Comparison of ENCODE assay signal across 11 cellular contexts in genomic region chr1:201491896-201492511, GRCh38. TPM values are rescaled to one million over a fixed set of nuclear protein-coding genes. Genes with fewer than 3 reads are reported as not detected.
DNase-seq lines count a peak whose midpoint lies in the region; ATAC-seq and TF ChIP-seq lines count a peak whose summit lies in the region.
"Had no signal": no experiment of that assay in that cellular context is flagged by ENCODE, and none has a peak within 500 bp of the region (broad histone marks: within the 10 kb centered on the region; RNA-seq: fewer than 3 reads in every experiment).

No MANE protein-coding gene starts in this region.

- no peaks in the 10 kb centered on the region for H3K9me3 ChIP-seq in muscle layer of duodenum (ENCODE audit: control insufficient read depth in 1 of 2, low read length in 2 of 2)
- H3K9me3 ChIP-seq in thyroid gland = no peaks in the 10 kb centered on the region

- H3K4me1 ChIP-seq in muscle layer of duodenum (ENCODE audit: control insufficient read depth in 1 of 2, insufficient read depth in 2 of 2, low read length in 2 of 2) (peaks cover 50 to 99% of the 10 kb centered on the region in 2 donors), thyroid gland (peaks cover 45 to 88% of the 10 kb centered on the region in 2 donors)

- peak overlapping the region; percentile 95 for H3K27ac Mint-ChIP-seq in HFFc6
- no peak overlapping the region for H3K27ac Mint-ChIP-seq in activated T-cell treated with anti-CD3 and anti-CD28 coated beads, Interleukin-2, amount 50 U/mL, for 72 hours
- H3K27ac Mint-ChIP-seq: CD4-positive, alpha-beta T cell had no signal

- H3K27ac ChIP-seq in cingulate gyrus (ENCODE audit: low read depth, low read length) (peak overlapping the region; percentile 73), muscle layer of duodenum (ENCODE audit: low read length) (peak overlapping the region; percentile 65), thyroid gland (peak overlapping the region in 2 of 3 donors; percentile 37 to 66)
- H3K27ac ChIP-seq: parathyroid adenoma had no signal

- intact Hi-C loops in thyroid gland (cut with DNase I) = no loop called here

- WGBS in thyroid gland, 2 donors = 55 to 91% methylated on average over 3 of the region's 3 CpGs

- no peak overlapping the region for H3K4me3 ChIP-seq in muscle layer of duodenum (ENCODE audit: low read depth in 1 of 2, low read length in 2 of 2)
- no peak overlapping the region for H3K4me3 ChIP-seq in thyroid gland (replicated peaks in 1 of 3)

- no peak for TF ChIP-seq POLR2A in thyroid gland (IDR thresholded peaks at IDR 0.05)

- H3K27me3 Mint-ChIP-seq in HFFc6 (ENCODE audit: insufficient read depth) = peaks cover 27% of the 10 kb centered on the region
- H3K27me3 Mint-ChIP-seq in activated T-cell treated with anti-CD3 and anti-CD28 coated beads, Interleukin-2, amount 50 U/mL, for 72 hours (ENCODE audit: low read depth) = no peaks in the 10 kb centered on the region
- H3K27me3 Mint-ChIP-seq: CD4-positive, alpha-beta T cell had no signal

- TF ChIP-seq CTCF in HFFc6 (IDR thresholded peaks at IDR 0.05) = no peak
- TF ChIP-seq CTCF in thyroid gland (IDR thresholded peaks at IDR 0.05) = no peak
- TF ChIP-seq CTCF in omental fat pad (IDR thresholded peaks at IDR 0.05) = no peak

- peaks cover 93% of the 10 kb centered on the region for H3K4me1 Mint-ChIP-seq in HFFc6 (ENCODE audit: low read depth)
- no peaks in the 10 kb centered on the region for H3K4me1 Mint-ChIP-seq in activated T-cell treated with anti-CD3 and anti-CD28 coated beads, Interleukin-2, amount 50 U/mL, for 72 hours (ENCODE audit: low read depth)

- DNase-seq in HFFc6 (no peak), thyroid gland (no peak), omental fat pad (ENCODE audit: low spot score) (no peak)
- DNase-seq in activated CD4-positive, alpha-beta T cell treated with anti-CD3 and anti-CD28 coated beads for 48 hours = no peak
- DNase-seq in activated T-cell treated with anti-CD3 and anti-CD28 coated beads, Interleukin-2, amount 50 U/mL, for 72 hours = no peak
- DNase-seq: CD4-positive, alpha-beta T cell; GF-D8; stimulated activated CD4-positive, alpha-beta T cell treated with anti-CD3 and anti-CD28 coated beads, Interleukin-1b, Interleukin-23, amount 100 ng/mL, for 48 hours had no signal

- peak overlapping the region; percentile 59 for H3K4me3 Mint-ChIP-seq in HFFc6
- no peak overlapping the region for H3K4me3 Mint-ChIP-seq in activated T-cell treated with anti-CD3 and anti-CD28 coated beads, Interleukin-2, amount 50 U/mL, for 72 hours
- H3K4me3 Mint-ChIP-seq: CD4-positive, alpha-beta T cell had no signal

- H3K27me3 ChIP-seq in muscle layer of duodenum (ENCODE audit: low read depth, low read length) (no peaks in the 10 kb centered on the region), thyroid gland (no peaks in the 10 kb centered on the region)

- peaks cover 45 to 61% of the 10 kb centered on the region in 2 donors for H3K36me3 ChIP-seq in muscle layer of duodenum (ENCODE audit: control insufficient read depth in 1 of 2, insufficient read depth in 2 of 2, low read length in 2 of 2)
- peaks cover 0 to 16% of the 10 kb centered on the region in 2 donors for H3K36me3 ChIP-seq in thyroid gland

- H3K36me3 Mint-ChIP-seq in HFFc6 (ENCODE audit: low read depth) = peaks cover 94% of the 10 kb centered on the region
- peaks cover 4 to 9% of the 10 kb centered on the region in 2 donors for H3K36me3 Mint-ChIP-seq in activated T-cell treated with anti-CD3 and anti-CD28 coated beads, Interleukin-2, amount 50 U/mL, for 72 hours (ENCODE audit: insufficient read depth in 2 of 2)

- ATAC-seq in activated T-cell treated with anti-CD3 and anti-CD28 coated beads, Interleukin-2, amount 50 U/mL, for 72 hours (replicated peaks in 1 of 2) = no peak
- ATAC-seq in omental fat pad (ENCODE audit: low FRiP score) = no peak

- H3K9me3 Mint-ChIP-seq in HFFc6 = no peaks in the 10 kb centered on the region
- no peaks in the 10 kb centered on the region for H3K9me3 Mint-ChIP-seq in activated T-cell treated with anti-CD3 and anti-CD28 coated beads, Interleukin-2, amount 50 U/mL, for 72 hours
- H3K9me3 Mint-ChIP-seq: CD4-positive, alpha-beta T cell had no signal

RNA-seq across cellular contexts. Expression of gene CSRP1, which starts 14.9 kb away (rescaled TPM):
- total RNA-seq in HFFc6 (2021; fragmentation: NEBNext Ultra II Directional; extraction: Animal tissue kit (Norgen Biotek cat#: 25700)) = 100 to 1,000 TPM; 540 to 614 (median 577) TPM
- total RNA-seq in thyroid gland = 100 to 1,000 TPM; 285 to 835 (median 454) TPM
- total RNA-seq in activated T-cell treated with anti-CD3 and anti-CD28 coated beads, Interleukin-2, amount 50 U/mL, for 72 hours = 10 to 100 TPM; 44.7 to 52.6 TPM
- total RNA-seq in omental fat pad = 100 to 1,000 TPM; 258 to 670 (median 416) TPM

RNA-seq across cellular contexts. Expression of gene PHLDA3, which starts 23.0 kb away (rescaled TPM):
- 100 to 1,000 TPM; 101 to 113 (median 108) TPM for total RNA-seq in HFFc6 (2021; fragmentation: NEBNext Ultra II Directional; extraction: Animal tissue kit (Norgen Biotek cat#: 25700))
- 10 to 100 TPM; 17.2 to 33.3 (median 21.6) TPM for total RNA-seq in thyroid gland
- total RNA-seq in activated T-cell treated with anti-CD3 and anti-CD28 coated beads, Interleukin-2, amount 50 U/mL, for 72 hours = 10 to 100 TPM; 10.7 to 25.6 TPM
- 100 to 1,000 TPM in 3 of 4 donors, 10 to 100 TPM in 1; 95.2 to 392 (median 148) TPM for total RNA-seq in omental fat pad

RNA-seq across cellular contexts. Expression of gene NAV1, which starts 46.9 kb away (rescaled TPM):
- 10 to 100 TPM; 72.9 to 88.0 (median 78.4) TPM for total RNA-seq in HFFc6 (2021; fragmentation: NEBNext Ultra II Directional; extraction: Animal tissue kit (Norgen Biotek cat#: 25700))
- 10 to 100 TPM; 13.3 to 29.7 (median 24.1) TPM for total RNA-seq in thyroid gland
- 1 to 10 TPM; 6.2 to 6.3 TPM for total RNA-seq in activated T-cell treated with anti-CD3 and anti-CD28 coated beads, Interleukin-2, amount 50 U/mL, for 72 hours
- 10 to 100 TPM; 26.0 to 84.1 (median 67.6) TPM for total RNA-seq in omental fat pad

Comparison
In these comparisons a context has a peak if more than half of its experiments do, and no peak if none do; other contexts are left out.
1. RNA of gene CSRP1, which starts 14.9 kb away (total RNA-seq): 540 to 614 TPM in HFFc6, 258 to 670 TPM in omental fat pad and 285 to 835 TPM in thyroid gland; 44.7 to 52.6 TPM in activated T-cell treated with anti-CD3 and anti-CD28 coated beads, Interleukin-2, amount 50 U/mL, for 72 hours; every median in the first group is over 4 times any median in the second.
2. Peak in every context shown above with its lines, with median percentiles within 50 percentile points of each other: H3K27ac ChIP-seq.